In genomic region chr11:118353084-118353710, GRCh38 we compare ENCODE assay signal across 8 cellular contexts. TPM values are rescaled to one million over a fixed set of nuclear protein-coding genes. Genes with fewer than 3 reads are reported as not detected.
DNase-seq lines count a peak whose midpoint lies in the region; ATAC-seq, FAIRE-seq and TF ChIP-seq lines count a peak whose summit lies in the region.

No MANE protein-coding gene starts in this region.

- peaks cover 22% of the 10 kb centered on the region for H3F3A ChIP-seq in neural progenitor cell (ENCODE audit: low read depth)

- H3K4me1 Mint-ChIP-seq in neural progenitor cell, result no peaks in the 10 kb centered on the region
- no peaks in the 10 kb centered on the region for H3K4me1 Mint-ChIP-seq in stimulated activated memory B cell treated with anti-CD40 and anti-IgM and Interleukin-4, amounts not matched to agents 10 μg/mL and 1 μg/mL and 100 μg/mL, for 72 hours

- H3K27me3 Mint-ChIP-seq in neural progenitor cell (ENCODE audit: insufficient read depth, low read depth), result peaks cover 16% of the 10 kb centered on the region
- peaks cover 18% of the 10 kb centered on the region for H3K27me3 Mint-ChIP-seq in stimulated activated memory B cell treated with anti-CD40 and anti-IgM and Interleukin-4, amounts not matched to agents 10 μg/mL and 1 μg/mL and 100 μg/mL, for 72 hours

- no peaks in the 10 kb centered on the region for H3K9me3 Mint-ChIP-seq in neural progenitor cell
- no peaks in the 10 kb centered on the region for H3K9me3 Mint-ChIP-seq in stimulated activated memory B cell treated with anti-CD40 and anti-IgM and Interleukin-4, amounts not matched to agents 10 μg/mL and 1 μg/mL and 100 μg/mL, for 72 hours

- no peak overlapping the region for H2AFZ ChIP-seq in neural progenitor cell (replicated peaks)

- H3K4me1 ChIP-seq in neural progenitor cell, result no peaks in the 10 kb centered on the region

- H3K27ac ChIP-seq in neural progenitor cell, result no peak overlapping the region

- no peaks in the 10 kb centered on the region for H4K20me1 ChIP-seq in neural progenitor cell (ENCODE audit: low read depth)

- TF ChIP-seq CTCF in bronchial epithelial cell (IDR thresholded peaks at IDR 0.05; ENCODE audit: insufficient read depth, low read length, severe bottlenecking) (peak; percentile 28), neural progenitor cell (IDR thresholded peaks at IDR 0.05) (peak; percentile 70)

- FAIRE-seq in bronchial epithelial cell (lab: Jason Lieb, UNC), result no peak

- DNase-seq in NCI-H345 (lab: John Stamatoyannopoulos, UW), result peak; percentile 28
- DNase-seq in NCI-H345 treated with DMSO at 0.1 percent for 48 hours (lab: John Stamatoyannopoulos, UW; ENCODE audit: unreplicated experiment), result no peak
- peak; percentile 70 for DNase-seq in NAMALWA (ENCODE audit: low spot score)
- DNase-seq in bronchial epithelial cell (ENCODE audit: low read depth), result peak; percentile 29
- DNase-seq in neural progenitor cell (ENCODE audit: low spot score), result no peak
- no peak for DNase-seq in NCI-H146 treated with DMSO at 0.1 percent for 48 hours (lab: John Stamatoyannopoulos, UW; ENCODE audit: unreplicated experiment)

- H3K4me3 ChIP-seq in bronchial epithelial cell (ENCODE audit: low read depth, low read length), result no peak overlapping the region
- no peak overlapping the region for H3K4me3 ChIP-seq in neural progenitor cell

- H3K4me3 Mint-ChIP-seq in neural progenitor cell, result no peak overlapping the region
- no peak overlapping the region for H3K4me3 Mint-ChIP-seq in stimulated activated memory B cell treated with anti-CD40 and anti-IgM and Interleukin-4, amounts not matched to agents 10 μg/mL and 1 μg/mL and 100 μg/mL, for 72 hours

- H3K36me3 Mint-ChIP-seq in neural progenitor cell, result no peaks in the 10 kb centered on the region
- no peaks in the 10 kb centered on the region for H3K36me3 Mint-ChIP-seq in stimulated activated memory B cell treated with anti-CD40 and anti-IgM and Interleukin-4, amounts not matched to agents 10 μg/mL and 1 μg/mL and 100 μg/mL, for 72 hours

- no peaks in the 10 kb centered on the region for H3K9me3 ChIP-seq in neural progenitor cell (ENCODE audit: low read depth)

- no peaks in the 10 kb centered on the region for H3K36me3 ChIP-seq in bronchial epithelial cell (ENCODE audit: control insufficient read depth, insufficient read depth, low read length)
- H3K36me3 ChIP-seq in neural progenitor cell, result no peaks in the 10 kb centered on the region

- H3K27me3 ChIP-seq in bronchial epithelial cell (ENCODE audit: control insufficient read depth, insufficient read depth, low read length) (no peaks in the 10 kb centered on the region), neural progenitor cell (peaks cover 48% of the 10 kb centered on the region)

- H3K79me2 ChIP-seq in neural progenitor cell (ENCODE audit: low read depth), result no peaks in the 10 kb centered on the region

- no peak overlapping the region for H3K9ac ChIP-seq in neural progenitor cell

- H3K4me2 ChIP-seq in neural progenitor cell, result no peak overlapping the region

- H3K27ac Mint-ChIP-seq in neural progenitor cell, result no peak overlapping the region
- no peak overlapping the region for H3K27ac Mint-ChIP-seq in stimulated activated memory B cell treated with anti-CD40 and anti-IgM and Interleukin-4, amounts not matched to agents 10 μg/mL and 1 μg/mL and 100 μg/mL, for 72 hours

- ATAC-seq in stimulated activated memory B cell treated with anti-CD40 and anti-IgM and Interleukin-4, amounts not matched to agents 10 μg/mL and 1 μg/mL and 100 μg/mL, for 72 hours, result no peak
- no peak for ATAC-seq in GM21367 (IDR thresholded peaks at IDR 0.05; ENCODE audit: unreplicated experiment)

RNA-seq across cellular contexts. Expression of gene UBE4A, which starts 6.2 kb away (rescaled TPM):
- total RNA-seq in bronchial epithelial cell (16.1 and 21.9 TPM in 2 replicates), neural progenitor cell (ENCODE audit: low replicate concordance) (36.1 and 45.0 TPM in 2 replicates)

RNA-seq across cellular contexts. Expression of gene CD3G, which starts 9.1 kb away (rescaled TPM):
- not detected in 2 replicates for total RNA-seq in bronchial epithelial cell
- total RNA-seq in neural progenitor cell (ENCODE audit: low replicate concordance), result not detected in 2 replicates

RNA-seq across cellular contexts. Expression of gene CD3D, which starts 10.7 kb away (rescaled TPM):
- total RNA-seq in bronchial epithelial cell, result not detected in 2 replicates
- not detected in 2 replicates for total RNA-seq in neural progenitor cell (ENCODE audit: low replicate concordance)

RNA-seq across cellular contexts. Expression of gene ATP5MG, which starts 48.2 kb away (rescaled TPM):
- 61.1 and 113 TPM in 2 replicates for total RNA-seq in bronchial epithelial cell
- total RNA-seq in neural progenitor cell (ENCODE audit: low replicate concordance), result 42.6 and 113 TPM in 2 replicates

RNA-seq across cellular contexts. Expression of gene CD3E, which starts 48.7 kb away (rescaled TPM):
- not detected in 2 replicates for total RNA-seq in bronchial epithelial cell
- total RNA-seq in neural progenitor cell (ENCODE audit: low replicate concordance), result not detected in 2 replicates

Comparison
In these comparisons a context has a peak if more than half of its experiments do, and no peak if none do; other contexts are left out.
1. DNase-seq: peak in NCI-H345 (single experiment), NAMALWA (single experiment) and bronchial epithelial cell (single experiment); none in NCI-H345 treated with DMSO at 0.1 percent for 48 hours (single experiment), neural progenitor cell (single experiment) and NCI-H146 treated with DMSO at 0.1 percent for 48 hours (single experiment).